ENCODE assay signal across 9 cellular contexts in genomic region chr15:90004252-90004651, GRCh38. TPM values are rescaled to one million over a fixed set of nuclear protein-coding genes. Genes with fewer than 3 reads are reported as not detected.
DNase-seq lines count a peak whose midpoint lies in the region; ATAC-seq and TF ChIP-seq lines count a peak whose summit lies in the region.
"Had no signal": no experiment of that assay in that cellular context is flagged by ENCODE, and none has a peak within 500 bp of the region (broad histone marks: within the 10 kb centered on the region; RNA-seq: fewer than 3 reads in every experiment).

No MANE protein-coding gene starts in this region.

- H3K9me3 ChIP-seq in SK-N-SH (no peaks in the 10 kb centered on the region), stomach (no peaks in the 10 kb centered on the region)

- H2AFZ ChIP-seq in SK-N-SH (ENCODE audit: low read depth), result no peak overlapping the region

- H3K4me2 ChIP-seq in SK-N-SH, result peak overlapping the region; percentile 24; the same call in 1 of the 2 replicates

- TF ChIP-seq CTCF in SK-N-SH (IDR thresholded peaks at IDR 0.05), result no peak
- no peak for TF ChIP-seq CTCF in stomach (IDR thresholded peaks at IDR 0.05)
- TF ChIP-seq CTCF in omental fat pad (IDR thresholded peaks at IDR 0.05), result no peak

- intact Hi-C loops in stomach (cut with DNase I; ENCODE audit: low total_unique reads), result loop anchor here (10.0 kb wide), 1 partner anchor 61 kb away; no protein-coding TSS in a partner anchor

- ATAC-seq in SK-N-SH treated with all-trans-retinoic acid at 6 μM for 48 hours (no peak), GM18867 (IDR thresholded peaks at IDR 0.05; ENCODE audit: unreplicated experiment) (no peak), GM19351 (IDR thresholded peaks at IDR 0.05; ENCODE audit: unreplicated experiment) (no peak), omental fat pad (ENCODE audit: low FRiP score) (no peak)

- H4K20me1 ChIP-seq in SK-N-SH (ENCODE audit: insufficient read depth), result no peaks in the 10 kb centered on the region

- H3K36me3 ChIP-seq in SK-N-SH (replicated peaks in 1 of 2; ENCODE audit: control insufficient read depth in 1 of 2, insufficient read depth in 2 of 2, low read length in 1 of 2) (no peaks in the 10 kb centered on the region), stomach (no peaks in the 10 kb centered on the region)

- H3K4me1 ChIP-seq in SK-N-SH (ENCODE audit: control insufficient read depth in 1 of 2, insufficient read depth in 2 of 2, low read depth in 1 of 2, low read length in 1 of 2), result peaks cover 16 to 23% of the 10 kb centered on the region in 2 experiments
- H3K4me1 ChIP-seq in stomach, result peaks cover 36 to 84% (median 63%) of the 10 kb centered on the region in 4 donors

- TF ChIP-seq RAD21 in SK-N-SH (IDR thresholded peaks at IDR 0.05; ENCODE audit: low read length), result no peak

- no peaks in the 10 kb centered on the region for H3K9me2 ChIP-seq in SK-N-SH

- TF ChIP-seq POLR2A in stomach (IDR thresholded peaks at IDR 0.05), result no peak

- WGBS in SK-N-SH (ENCODE audit: low lambda C conversion rate), result 98% methylated on average over 5 of the region's 5 CpGs
- 43 to 76% (median 62%) methylated on average over 5 of the region's 5 CpGs for WGBS in stomach, 5 donors

- no peak overlapping the region for H3K9ac ChIP-seq in SK-N-SH

- DNase-seq in SK-N-SH, result no peak
- peak; percentile 10 for DNase-seq in astrocyte of the hippocampus (ENCODE audit: low read depth, low spot score)
- no peak for DNase-seq in stomach
- DNase-seq in omental fat pad (ENCODE audit: low spot score), result no peak

- H3K79me2 ChIP-seq in SK-N-SH (ENCODE audit: insufficient read depth), result peaks cover 55% of the 10 kb centered on the region

- no peak overlapping the region for H3K4me3 ChIP-seq in SK-N-SH (ENCODE audit: low read depth in 2 of 2, low read length in 1 of 2)
- H3K4me3 ChIP-seq in stomach, result no peak overlapping the region

- POLR2A ChIA-PET in SK-N-SH (lab: Yijun Ruan, JAX), result interaction anchor here (0.7 kb wide), 1 partner anchor 111 kb away, joined by 3 read pairs; the partner anchor contains the start of gene AP3S2

- no peaks in the 10 kb centered on the region for H3F3A ChIP-seq in SK-N-SH (replicated peaks; ENCODE audit: insufficient read depth)

- CTCF ChIA-PET in SK-N-SH (lab: Yijun Ruan, JAX), result interaction anchor here (1.4 kb wide), 1 partner anchor 9 kb away, joined by 3 read pairs; no protein-coding TSS in a partner anchor

- TF ChIP-seq EP300 in SK-N-SH (IDR thresholded peaks at IDR 0.05; ENCODE audit: borderline replicate concordance in 1 of 2, low read depth in 1 of 2, low read length in 1 of 2) (no peak), stomach (IDR thresholded peaks at IDR 0.05) (no peak)

- H3K27ac ChIP-seq in SK-N-SH (ENCODE audit: low read depth in 2 of 2, low read length in 1 of 2) (peak overlapping the region in 1 of 2 experiments; percentile 43; a peak in 2 of 4 replicates), layer of hippocampus (ENCODE audit: low read depth, low read length) (peak overlapping the region; percentile 58), stomach (peak overlapping the region; percentile 22 to 96 (median 95))
- H3K27ac ChIP-seq: 22Rv1 had no signal

- H3K27me3 ChIP-seq in SK-N-SH (ENCODE audit: insufficient read depth) (no peaks in the 10 kb centered on the region), layer of hippocampus (ENCODE audit: control insufficient read depth, insufficient read depth, low read length) (no peaks in the 10 kb centered on the region), stomach (no peaks in the 10 kb centered on the region)

TF ChIP-seq in SK-N-SH, 30 proteins besides CTCF, POLR2A, EP300 and RAD21:
- no peak for TF ChIP-seq SIN3A (IDR thresholded peaks at IDR 0.05; ENCODE audit: borderline replicate concordance, low read depth, low read length)

TF ChIP-seq in SK-N-SH treated with all-trans-retinoic acid at 6 μM for 48 hours, 23 proteins besides CTCF, POLR2A, EP300 and RAD21:
- TF ChIP-seq OSR1 (CRISPR knock-in tag; IDR thresholded peaks at IDR 0.05) (no peak), CSDC2 (CRISPR knock-in tag; IDR thresholded peaks at IDR 0.05) (no peak), ZNF8 (CRISPR knock-in tag; IDR thresholded peaks at IDR 0.05) (no peak), TSHZ2 (CRISPR knock-in tag; IDR thresholded peaks at IDR 0.05) (no peak), ZNF565 (CRISPR knock-in tag; conservative IDR thresholded peaks at IDR 0.05; ENCODE audit: low read depth) (no peak), ESRRG (CRISPR knock-in tag; IDR thresholded peaks at IDR 0.05) (no peak), RARB (CRISPR knock-in tag; IDR thresholded peaks at IDR 0.05) (no peak), ARNTL (CRISPR knock-in tag; IDR thresholded peaks at IDR 0.05; ENCODE audit: borderline replicate concordance, low read depth) (no peak), PPARA (CRISPR knock-in tag; IDR thresholded peaks at IDR 0.05; ENCODE audit: borderline replicate concordance) (no peak), PATZ1 (CRISPR knock-in tag; IDR thresholded peaks at IDR 0.05; ENCODE audit: borderline replicate concordance) (no peak)
TF ChIP-seq in SK-N-SH treated with all-trans-retinoic acid at 6 μM for 48 hours: peak in this region for 0.

RNA-seq across cellular contexts. Expression of gene ZNF710, which starts 3.1 kb away (rescaled TPM):
- polyA plus RNA-seq in SK-N-SH (2012; rRNA removed) (2.4 and 2.7 TPM in 2 replicates), stomach (10 to 100 TPM; 15.6 to 21.1 (median 16.6) TPM)
- 2.0 and 2.1 TPM in 2 replicates for polyA plus RNA-seq in SK-N-SH (2012; cell fraction: cytosol; rRNA removed)
- polyA plus RNA-seq in SK-N-SH (2012; cell fraction: nucleus; rRNA removed), result 8.4 and 9.2 TPM in 2 replicates
- total RNA-seq in stomach (10 to 100 TPM in 4 of 5 donors, 1 to 10 TPM in 1; 7.9 to 35.3 (median 15.2) TPM), omental fat pad (10 to 100 TPM in 1 of 4 donors, 1 to 10 TPM in 3; 5.4 to 13.9 (median 7.0) TPM)
